ENCODE assay signal across 12 cellular contexts in the genomic region with DNA sequence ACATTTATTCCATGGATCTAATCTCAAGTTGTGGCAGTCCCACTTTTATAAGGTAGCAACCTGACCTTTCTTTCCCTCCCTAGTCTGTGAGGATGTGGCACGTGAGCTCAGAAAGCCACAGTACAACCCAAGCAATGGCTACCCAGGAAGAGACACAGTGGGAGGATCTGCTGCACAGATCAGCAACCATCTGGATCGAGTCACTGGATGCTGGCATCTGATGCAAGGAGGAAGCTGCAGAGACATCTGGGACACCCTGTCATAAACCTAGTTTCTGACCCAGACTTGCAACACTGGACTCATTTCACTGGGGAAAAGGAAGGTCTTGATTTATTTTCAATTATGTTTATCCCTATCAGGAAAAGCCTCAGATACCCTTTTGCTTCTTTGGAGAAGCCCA.
DNase-seq lines count a peak whose midpoint lies in the region; ATAC-seq and TF ChIP-seq lines count a peak whose summit lies in the region.
"Had no signal": no experiment of that assay in that cellular context is flagged by ENCODE, and none has a peak within 500 bp of the region (broad histone marks: within the 10 kb centered on the region; RNA-seq: fewer than 3 reads in every experiment).

No MANE protein-coding gene starts in this region.

- H3K27me3 ChIP-seq in A673 (replicated peaks; ENCODE audit: insufficient read depth, low read depth, low read length, poor library complexity) = no peaks in the 10 kb centered on the region
- H3K27me3 ChIP-seq: transverse colon had no signal

- H3K4me1 Mint-ChIP-seq in mesothelial cell of epicardium = peaks cover 10% of the 10 kb centered on the region

- H3K4me3 ChIP-seq in A673 (ENCODE audit: low read depth, low read length, poor library complexity, severe bottlenecking) (no peak overlapping the region), astrocyte of the spinal cord (ENCODE audit: low read depth, low read length) (no peak overlapping the region)
- H3K4me3 ChIP-seq: transverse colon had no signal

- H3K9me3 Mint-ChIP-seq in mesothelial cell of epicardium = peaks cover 12% of the 10 kb centered on the region

- POLR2A ChIA-PET in A673 (lab: Charles Lee; ENCODE audit: low non-redundant PET) = no interaction called here

- CTCF ChIA-PET in A673 (lab: Charles Lee) = no interaction called here

- H3K27ac ChIP-seq in A673 (ENCODE audit: low read depth, low read length, poor library complexity, severe bottlenecking) = peak overlapping the region; percentile 90
- H3K27ac ChIP-seq: RWPE1 had no signal

- ATAC-seq in HG03521 (IDR thresholded peaks at IDR 0.05; ENCODE audit: unreplicated experiment) (no peak), GM18873 (IDR thresholded peaks at IDR 0.05; ENCODE audit: low FRiP score, unreplicated experiment) (no peak)

- H3K9me3 ChIP-seq in A673 (ENCODE audit: low read depth, low read length, poor library complexity, severe bottlenecking) = peaks cover 4% of the 10 kb centered on the region
- H3K9me3 ChIP-seq: transverse colon had no signal

- H3K27me3 Mint-ChIP-seq in mesothelial cell of epicardium (ENCODE audit: low read depth) = no peaks in the 10 kb centered on the region

- DNase-seq in A673 (ENCODE audit: low spot score) (peak; percentile 67), HS-5 (ENCODE audit: low read depth) (peak; percentile 11), astrocyte of the spinal cord (ENCODE audit: low read depth, low spot score) (peak; percentile 2), mesothelial cell of epicardium (ENCODE audit: low spot score in 2 of 2, unreplicated experiment in 2 of 2) (no peak), retina (no peak), DMS 273 treated with DMSO at 0.1 percent for 48 hours (lab: John Stamatoyannopoulos, UW) (no peak)
- DNase-seq: AML-193; effector memory CD4-positive, alpha-beta T cell; transverse colon had no signal

- H3K27ac Mint-ChIP-seq in mesothelial cell of epicardium = peak overlapping the region; percentile 55

- peaks cover 52% of the 10 kb centered on the region for H3K4me1 ChIP-seq in A673 (ENCODE audit: insufficient read depth, low read length, poor library complexity, severe bottlenecking)

- no peaks in the 10 kb centered on the region for H3K36me3 Mint-ChIP-seq in mesothelial cell of epicardium

- in situ Hi-C loops in astrocyte of the spinal cord (cut with HindIII; ENCODE audit: low sequenced_read_pairs) = no loop called here

- H3K4me3 Mint-ChIP-seq in mesothelial cell of epicardium = no peak overlapping the region

- no peaks in the 10 kb centered on the region for H3K36me3 ChIP-seq in A673 (ENCODE audit: insufficient read depth, low read length, poor library complexity, severe bottlenecking)
- H3K36me3 ChIP-seq: transverse colon had no signal

- BruUV-seq in A673 (replicated peaks; lab: Mats Ljungman, UMichigan) = no TSS peak

- no peak for TF ChIP-seq CTCF in A673 (conservative IDR thresholded peaks at IDR 0.05; ENCODE audit: low read depth, low read length)
- TF ChIP-seq CTCF in astrocyte of the spinal cord (IDR thresholded peaks at IDR 0.05; ENCODE audit: low read depth, low read length) = no peak
- no peak for TF ChIP-seq CTCF in mesothelial cell of epicardium (IDR thresholded peaks at IDR 0.05; ENCODE audit: unreplicated experiment)

- intact Hi-C loops in A673 (cut with micrococcal nuclease; ENCODE audit: unreplicated experiment) = loop anchor here (5.0 kb wide), 1 partner anchor 356 kb away; the partner anchor contains the start of gene DKK2

Comparison
In these comparisons a context has a peak if more than half of its experiments do, and no peak if none do; other contexts are left out.
1. DNase-seq: peak in A673 (single experiment), HS-5 (single experiment) and astrocyte of the spinal cord (single experiment); none in mesothelial cell of epicardium (0 of 2), retina (single experiment) and DMS 273 treated with DMSO at 0.1 percent for 48 hours (single experiment).